ENCODE assay signal across 8 cellular contexts in the genomic region with DNA sequence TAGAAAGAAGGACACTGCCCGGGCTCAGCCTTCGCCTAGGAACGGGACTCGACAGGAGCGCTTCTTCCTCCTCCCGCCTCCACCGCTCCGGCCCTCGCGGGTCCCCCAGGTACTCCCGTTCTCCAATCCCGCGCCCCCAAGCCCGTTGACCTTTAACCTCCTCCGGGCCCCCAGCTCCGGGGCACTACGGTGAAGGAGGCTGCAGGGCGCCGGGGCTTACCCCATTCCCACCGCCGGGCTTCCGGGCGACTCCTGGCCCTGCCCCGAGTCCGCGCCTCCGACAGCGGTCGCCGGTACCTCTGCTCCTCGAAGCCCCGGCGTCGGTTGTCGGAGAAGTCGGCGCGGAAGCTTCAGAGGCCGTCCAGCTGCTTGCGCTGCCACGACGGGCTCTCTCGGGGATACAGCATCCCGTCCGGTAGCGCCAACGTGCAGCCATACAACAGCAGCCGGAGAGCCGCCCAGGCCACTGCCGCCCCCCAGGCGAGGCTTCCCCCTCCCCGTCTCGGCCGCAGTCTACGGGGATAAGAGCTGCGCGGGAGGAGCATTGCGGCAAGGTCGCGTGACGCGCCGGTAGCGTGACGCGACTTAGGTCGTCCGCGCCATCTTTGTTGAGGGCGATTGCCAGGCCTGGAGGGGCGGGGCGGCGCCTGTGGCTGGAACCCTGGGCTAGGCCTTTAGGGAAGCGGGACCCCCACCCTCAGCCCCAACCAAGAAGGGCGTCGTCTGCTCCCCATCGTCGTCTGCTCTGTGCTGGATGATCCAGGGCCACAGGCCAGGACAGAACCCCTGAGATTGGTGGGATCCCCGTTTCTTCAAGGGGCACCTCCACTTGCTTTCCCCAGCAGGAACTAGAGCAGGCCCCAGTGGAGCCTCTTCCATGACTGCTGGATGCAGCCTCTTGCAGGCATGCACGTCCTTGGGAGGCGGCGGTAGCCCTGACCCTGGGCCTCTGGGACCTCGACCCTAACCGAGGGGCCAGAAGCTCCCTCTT.
DNase-seq lines count a peak whose midpoint lies in the region; ATAC-seq and TF ChIP-seq lines count a peak whose summit lies in the region.

No MANE protein-coding gene starts in this region.

- peak overlapping the region; percentile 85 for H3K4me3 ChIP-seq in HL-60 (replicated peaks; ENCODE audit: insufficient read depth, low read length)

- DNase-seq in AG08396 (ENCODE audit: low spot score) (peak; percentile 94), HL-60 (ENCODE audit: low read depth in 1 of 2, low spot score in 1 of 2) (peak; percentile 84 to 88), NK-92 (lab: John Stamatoyannopoulos, UW; ENCODE audit: unreplicated experiment) (peak; percentile 9), medulla oblongata (ENCODE audit: extremely low spot score) (peak; percentile 89)
- DNase-seq in activated CD8-positive, alpha-beta memory T cell treated with anti-CD3 and anti-CD28 coated beads for 48 hours (ENCODE audit: low read depth in 2 of 3, low spot score in 2 of 3) = peak; percentile 56 to 75 (median 66)
- DNase-seq in effector memory CD8-positive, alpha-beta T cell = peak; percentile 78 to 80 (median 79)
- peak; percentile 69 to 71 (median 71) for DNase-seq in stimulated activated CD4-positive, alpha-beta T cell treated with anti-CD3 and anti-CD28 coated beads, TNF-alpha, amount 100 ng/mL, for 4 hours (ENCODE audit: low read depth in 3 of 3)

- no peak for TF ChIP-seq CTCF in HL-60 (IDR thresholded peaks at IDR 0.05; ENCODE audit: insufficient read depth, low read length)

- peak overlapping the region; percentile 69 for H3K27ac ChIP-seq in HL-60 (replicated peaks)

- H3K9me3 Mint-ChIP-seq in effector memory CD8-positive, alpha-beta T cell = no peaks in the 10 kb centered on the region

- H3K27me3 Mint-ChIP-seq in effector memory CD8-positive, alpha-beta T cell = no peaks in the 10 kb centered on the region

- peak overlapping the region; percentile 80 to 81 for H3K4me3 Mint-ChIP-seq in effector memory CD8-positive, alpha-beta T cell

- H3K4me1 Mint-ChIP-seq in effector memory CD8-positive, alpha-beta T cell (ENCODE audit: low read depth in 2 of 2) = peaks cover 16 to 19% of the 10 kb centered on the region in 2 donors

- peak overlapping the region; percentile 84 to 88 for H3K27ac Mint-ChIP-seq in effector memory CD8-positive, alpha-beta T cell

- no peaks in the 10 kb centered on the region for H3K27me3 ChIP-seq in HL-60 (ENCODE audit: insufficient read depth, poor library complexity, severe bottlenecking)

- ATAC-seq in GM19025 (IDR thresholded peaks at IDR 0.05; ENCODE audit: low read depth, unreplicated experiment) = peak; percentile 84
- peak; percentile 96 for ATAC-seq in effector memory CD8-positive, alpha-beta T cell (replicated peaks)

- H3K36me3 Mint-ChIP-seq in effector memory CD8-positive, alpha-beta T cell (ENCODE audit: insufficient read depth) = peaks cover 12% of the 10 kb centered on the region

Comparison
In these comparisons a context has a peak if more than half of its experiments do, and no peak if none do; other contexts are left out.
1. Peak in every context shown above with its lines: DNase-seq, ATAC-seq, H3K4me3 ChIP-seq and H3K27ac ChIP-seq.
2. DNase-seq: peak in every context shown above with its lines; median percentile 94 in AG08396; 89 in medulla oblongata; 86 in HL-60; 79 in effector memory CD8-positive, alpha-beta T cell; 71 in stimulated activated CD4-positive, alpha-beta T cell treated with anti-CD3 and anti-CD28 coated beads, TNF-alpha, amount 100 ng/mL, for 4 hours; 66 in activated CD8-positive, alpha-beta memory T cell treated with anti-CD3 and anti-CD28 coated beads for 48 hours; 9 in NK-92.